Comparison of ENCODE assay signal across 1 cellular context in genomic region chr16:50627419-50627818, GRCh38.
TF ChIP-seq lines count a peak whose summit lies in the region.

No MANE protein-coding gene starts in this region.

TF ChIP-seq in GM23338, 12 proteins besides CTCF, POLR2A, EP300 and RAD21:
- TF ChIP-seq ZNF462 (CRISPR knock-in tag; IDR thresholded peaks at IDR 0.05): no peak
- TF ChIP-seq ZNF331 (CRISPR knock-in tag; IDR thresholded peaks at IDR 0.05; ENCODE audit: low read depth): no peak
- TF ChIP-seq EZH2 (IDR thresholded peaks at IDR 0.05; ENCODE audit: low read depth, unreplicated experiment): no peak
- no peak for TF ChIP-seq STAT1 (IDR thresholded peaks at IDR 0.05; ENCODE audit: unreplicated experiment)
- TF ChIP-seq CREB1 (CRISPR knock-in tag; IDR thresholded peaks at IDR 0.05; ENCODE audit: low read depth): no peak
- no peak for TF ChIP-seq POLR2AphosphoS5 (IDR thresholded peaks at IDR 0.05; ENCODE audit: low read depth)
- TF ChIP-seq EZH2phosphoT487 (IDR thresholded peaks at IDR 0.05; ENCODE audit: unreplicated experiment): no peak
- TF ChIP-seq ZNF114 (CRISPR knock-in tag; IDR thresholded peaks at IDR 0.05): no peak
- no peak for TF ChIP-seq JUNB (IDR thresholded peaks at IDR 0.05; ENCODE audit: unreplicated experiment)
- TF ChIP-seq, protein P1, sequence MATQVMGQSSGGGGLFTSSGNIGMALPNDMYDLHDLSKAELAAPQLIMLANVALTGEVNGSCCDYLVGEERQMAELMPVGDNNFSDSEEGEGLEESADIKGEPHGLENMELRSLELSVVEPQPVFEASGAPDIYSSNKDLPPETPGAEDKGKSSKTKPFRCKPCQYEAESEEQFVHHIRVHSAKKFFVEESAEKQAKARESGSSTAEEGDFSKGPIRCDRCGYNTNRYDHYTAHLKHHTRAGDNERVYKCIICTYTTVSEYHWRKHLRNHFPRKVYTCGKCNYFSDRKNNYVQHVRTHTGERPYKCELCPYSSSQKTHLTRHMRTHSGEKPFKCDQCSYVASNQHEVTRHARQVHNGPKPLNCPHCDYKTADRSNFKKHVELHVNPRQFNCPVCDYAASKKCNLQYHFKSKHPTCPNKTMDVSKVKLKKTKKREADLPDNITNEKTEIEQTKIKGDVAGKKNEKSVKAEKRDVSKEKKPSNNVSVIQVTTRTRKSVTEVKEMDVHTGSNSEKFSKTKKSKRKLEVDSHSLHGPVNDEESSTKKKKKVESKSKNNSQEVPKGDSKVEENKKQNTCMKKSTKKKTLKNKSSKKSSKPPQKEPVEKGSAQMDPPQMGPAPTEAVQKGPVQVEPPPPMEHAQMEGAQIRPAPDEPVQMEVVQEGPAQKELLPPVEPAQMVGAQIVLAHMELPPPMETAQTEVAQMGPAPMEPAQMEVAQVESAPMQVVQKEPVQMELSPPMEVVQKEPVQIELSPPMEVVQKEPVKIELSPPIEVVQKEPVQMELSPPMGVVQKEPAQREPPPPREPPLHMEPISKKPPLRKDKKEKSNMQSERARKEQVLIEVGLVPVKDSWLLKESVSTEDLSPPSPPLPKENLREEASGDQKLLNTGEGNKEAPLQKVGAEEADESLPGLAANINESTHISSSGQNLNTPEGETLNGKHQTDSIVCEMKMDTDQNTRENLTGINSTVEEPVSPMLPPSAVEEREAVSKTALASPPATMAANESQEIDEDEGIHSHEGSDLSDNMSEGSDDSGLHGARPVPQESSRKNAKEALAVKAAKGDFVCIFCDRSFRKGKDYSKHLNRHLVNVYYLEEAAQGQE (IDR thresholded peaks at IDR 0.05; ENCODE audit: unreplicated experiment): no peak
- TF ChIP-seq NANOG (IDR thresholded peaks at IDR 0.05; ENCODE audit: borderline replicate concordance): no peak
- no peak for TF ChIP-seq ETS1 (IDR thresholded peaks at IDR 0.05)
TF ChIP-seq in GM23338: peak in this region for 0.
